8 cellular contexts compared by ENCODE assay signal in genomic region chr5:54517174-54517511, GRCh38. TPM values are rescaled to one million over a fixed set of nuclear protein-coding genes. Genes with fewer than 3 reads are reported as not detected.
DNase-seq lines count a peak whose midpoint lies in the region; ATAC-seq and TF ChIP-seq lines count a peak whose summit lies in the region.

No MANE protein-coding gene starts in this region.

- WGBS in HUES64: 3% methylated on average over 4 of the region's 4 CpGs

- H3K27ac Mint-ChIP-seq in chondrocyte (ENCODE audit: unreplicated experiment): peak overlapping the region; percentile 76
- H3K27ac Mint-ChIP-seq in neural crest cell (ENCODE audit: unreplicated experiment): no peak overlapping the region

- H3K4me3 Mint-ChIP-seq in chondrocyte (ENCODE audit: unreplicated experiment) (peak overlapping the region; percentile 53), neural crest cell (peak overlapping the region; percentile 87)

- no peaks in the 10 kb centered on the region for H3K9me3 ChIP-seq in HUES64 (ENCODE audit: insufficient read depth, low read depth, low read length)

- H3K4me1 Mint-ChIP-seq in chondrocyte (ENCODE audit: low read depth) (peaks cover 50% of the 10 kb centered on the region), neural crest cell (peaks cover 50% of the 10 kb centered on the region)

- peaks cover 23% of the 10 kb centered on the region for H3K27me3 ChIP-seq in HUES64 (ENCODE audit: insufficient read depth, low read length)

- H3K27me3 Mint-ChIP-seq in chondrocyte (ENCODE audit: low read depth): no peaks in the 10 kb centered on the region
- no peaks in the 10 kb centered on the region for H3K27me3 Mint-ChIP-seq in neural crest cell (ENCODE audit: low read depth)

- H3K4me3 ChIP-seq in HUES64 (ENCODE audit: low read length): peak overlapping the region; percentile 84

- ATAC-seq in GM18868 (IDR thresholded peaks at IDR 0.05; ENCODE audit: unreplicated experiment) (peak; percentile 11), HG03520 (IDR thresholded peaks at IDR 0.05; ENCODE audit: unreplicated experiment) (no peak), HG03175 (IDR thresholded peaks at IDR 0.05; ENCODE audit: unreplicated experiment) (no peak)

- TF ChIP-seq CTCF in chondrocyte (IDR thresholded peaks at IDR 0.05) (no peak), neural crest cell (conservative IDR thresholded peaks at IDR 0.05) (no peak)

- H3K36me3 ChIP-seq in HUES64 (ENCODE audit: insufficient read depth, low read length): no peaks in the 10 kb centered on the region

- H3K9me3 Mint-ChIP-seq in chondrocyte (ENCODE audit: low read depth) (no peaks in the 10 kb centered on the region), neural crest cell (no peaks in the 10 kb centered on the region)

- H3K9ac ChIP-seq in HUES64 (ENCODE audit: low read depth, low read length): peak overlapping the region; percentile 62; the same call in 1 of the 2 replicates

- H3K36me3 Mint-ChIP-seq in chondrocyte (ENCODE audit: low read depth) (peaks cover 5% of the 10 kb centered on the region), neural crest cell (ENCODE audit: low read depth) (peaks cover 5% of the 10 kb centered on the region)

- DNase-seq in chondrocyte (ENCODE audit: low spot score): no peak
- no peak for DNase-seq in neural crest cell (ENCODE audit: low read depth, low spot score)
- no peak for DNase-seq in kidney glomerular epithelial cell (lab: John Stamatoyannopoulos, UW)
- DNase-seq in DMS153 treated with DMSO at 0.1 percent for 48 hours (lab: John Stamatoyannopoulos, UW; ENCODE audit: unreplicated experiment): no peak

- peaks cover 21% of the 10 kb centered on the region for H3K4me1 ChIP-seq in HUES64 (ENCODE audit: insufficient read depth, low read length)

- H3K27ac ChIP-seq in HUES64 (ENCODE audit: low read depth, low read length): no peak overlapping the region

RNA-seq across cellular contexts. Expression of gene SNX18, which starts 0.4 kb away (rescaled TPM):
- 8.7 TPM for polyA plus RNA-seq in HUES64 (2013, experiment 1 of 2)
- 10.6 TPM for polyA plus RNA-seq in HUES64 (2013, experiment 2 of 2)
- total RNA-seq in chondrocyte (50.4 to 74.2 TPM (median 73.2 TPM) in 3 replicates), neural crest cell (19.4 and 21.3 TPM in 2 replicates)
